In the genomic region with DNA sequence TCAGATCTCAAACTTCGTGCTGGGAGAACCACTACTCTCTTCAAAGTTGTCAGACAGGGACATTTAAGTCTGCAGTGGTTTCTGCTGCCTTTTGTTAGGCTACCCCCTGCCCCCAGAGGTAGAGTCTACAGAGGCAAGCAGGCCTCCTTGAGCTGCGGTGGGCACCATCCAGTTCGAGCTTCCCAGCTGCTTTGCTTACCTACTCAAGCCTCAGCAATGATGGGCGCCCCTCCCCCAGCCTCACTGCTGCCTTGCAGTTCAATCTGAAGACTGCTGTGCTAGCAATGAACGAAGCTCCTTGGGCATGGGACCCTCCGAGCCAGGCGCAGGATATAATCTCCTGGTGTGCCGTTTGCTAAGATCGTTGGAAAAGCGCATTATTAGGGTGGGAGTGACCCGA, we compare ENCODE assay signal across 16 cellular contexts. TPM values are rescaled to one million over a fixed set of nuclear protein-coding genes. Genes with fewer than 3 reads are reported as not detected.
"Had no signal": no experiment of that assay in that cellular context is flagged by ENCODE, and none has a peak within 500 bp of the region (broad histone marks: within the 10 kb centered on the region; RNA-seq: fewer than 3 reads in every experiment).

No MANE protein-coding gene starts in this region.

RNA-seq across cellular contexts. Expression of a gene that starts 36.2 kb away (rescaled TPM):
- total RNA-seq: activated naive CD4-positive, alpha-beta T cell treated with anti-CD3 and anti-CD28 coated beads for 36 hours; activated naive CD4-positive, alpha-beta T cell treated with anti-CD3 and anti-CD28 coated beads, Interleukin-2, amount 50 U/mL, for 72 hours; activated naive CD8-positive, alpha-beta T cell treated with anti-CD3 and anti-CD28 coated beads for 36 hours; activated naive CD8-positive, alpha-beta T cell treated with anti-CD3 and anti-CD28 coated beads, Interleukin-2, amount 10 ng/mL, durations not matched to agents 7 days and 5 days; activated T-cell treated with anti-CD3 and anti-CD28 coated beads, Interleukin-2, amount 50 U/mL, for 4 hours; activated T-cell treated with anti-CD3 and anti-CD28 coated beads, Interleukin-2, amount 50 U/mL, for 72 hours; activated T-helper 1 cell treated with anti-CD3 and anti-CD28 coated beads, Interleukin-12 subunit alpha, Interleukin-12 subunit beta, Interleukin-2, Interleukin-4 antibody, amounts not matched to agents 30 ng/mL and 10 ng/mL and 1 ng/mL, durations not matched to agents 14 hours and 24 hours and 36 hours; activated T-helper 17 cell treated with anti-CD3 and anti-CD28 coated beads, Interleukin-2, amount 50 U/mL, for 72 hours; activated T-helper 2 cell treated with anti-CD3 and anti-CD28 coated beads, Interferon-gamma antibody, Interleukin-2, Interleukin-4, amounts not matched to agents 10 μg/mL and 5 μg/mL and 100 μg/mL, durations not matched to agents 14 hours and 24 hours and 36 hours; aorta; ascending aorta; astrocyte; breast epithelium; bronchial epithelial cell; cardiac septum; chondrocyte had no signal
